13 cellular contexts compared by ENCODE assay signal in the genomic region with DNA sequence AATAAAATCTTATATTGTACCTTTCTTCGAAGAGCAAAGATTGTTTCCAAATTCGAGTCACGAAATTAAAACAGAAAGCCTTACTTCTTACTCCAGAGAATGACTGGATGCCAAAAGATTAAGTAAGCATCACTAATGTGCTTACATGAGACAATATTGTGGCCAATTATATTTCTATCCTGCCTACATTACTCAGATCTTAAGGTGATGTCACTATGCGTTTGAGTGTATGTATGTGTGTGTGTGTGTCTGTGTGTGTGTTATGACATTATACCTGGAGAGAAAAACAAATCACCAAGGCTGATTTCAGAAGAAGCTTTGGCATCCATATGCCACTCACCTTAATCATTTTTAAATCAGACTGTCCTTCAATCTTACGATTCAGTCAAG.
DNase-seq lines count a peak whose midpoint lies in the region; ATAC-seq, FAIRE-seq and TF ChIP-seq lines count a peak whose summit lies in the region.
"Had no signal": no experiment of that assay in that cellular context is flagged by ENCODE, and none has a peak within 500 bp of the region (broad histone marks: within the 10 kb centered on the region; RNA-seq: fewer than 3 reads in every experiment).

No MANE protein-coding gene starts in this region.

- no peak for FAIRE-seq in keratinocyte (lab: Jason Lieb, UNC)

- DNase-seq in NCI-H1417 (lab: John Stamatoyannopoulos, UW), result peak in 2 of 3 experiments; percentile 64 to 69
- DNase-seq in NCI-H1417 treated with DMSO at 0.1 percent for 48 hours (lab: John Stamatoyannopoulos, UW), result no peak
- peak in 7 of 34 experiments; percentile 0 to 15 (median 2) for DNase-seq in T-cell
- peak; percentile 49 for DNase-seq in keratinocyte (ENCODE audit: low read depth, low spot score)
- no peak for DNase-seq in NCI-H345 treated with DMSO at 0.1 percent for 48 hours (lab: John Stamatoyannopoulos, UW; ENCODE audit: unreplicated experiment)
- DNase-seq in Caco-2, result no peak

- POLR2A ChIA-PET in T-cell (lab: Charles Lee), result no interaction called here
- POLR2A ChIA-PET in Caco-2 (lab: Charles Lee), result no interaction called here

- TF ChIP-seq CTCF in keratinocyte (optimal IDR thresholded peaks at IDR 0.05 in 1 of 3, IDR thresholded peaks at IDR 0.05 in 1 of 3, conservative IDR thresholded peaks at IDR 0.05 in 1 of 3; ENCODE audit: extremely low read depth in 1 of 3, insufficient read depth in 2 of 3, low read length in 3 of 3) (no peak), Caco-2 (IDR thresholded peaks at IDR 0.05; ENCODE audit: insufficient read depth in 1 of 2, low read depth in 1 of 2, low read length in 1 of 2, severe bottlenecking in 1 of 2, unreplicated experiment in 1 of 2) (no peak)

- peaks cover 31 to 35% (median 32%) of the 10 kb centered on the region in 3 donors for H3K4me1 Mint-ChIP-seq in T-cell
- H3K4me1 Mint-ChIP-seq in Caco-2 (ENCODE audit: low read depth, unreplicated experiment), result no peaks in the 10 kb centered on the region

- peak overlapping the region; percentile 5 for H3K27ac ChIP-seq in keratinocyte (ENCODE audit: control insufficient read depth, insufficient read depth, low read length)
- H3K27ac ChIP-seq: 22Rv1, SJCRH30, thoracic aorta had no signal

- no TSS peak for BruUV-seq in Caco-2 (replicated peaks; lab: Mats Ljungman, UMichigan)

- no peak overlapping the region for H3K9ac ChIP-seq in keratinocyte (ENCODE audit: control insufficient read depth, extremely low read depth, insufficient read depth, low read length)

- dilution Hi-C loops in keratinocyte (cut with MboI; ENCODE audit: extremely low pct_ligation_motif_present, low sequenced_read_pairs), result no loop called here

- no peaks in the 10 kb centered on the region for H4K20me1 ChIP-seq in keratinocyte (ENCODE audit: control insufficient read depth, extremely low read depth, insufficient read depth, low read length)

- H3K36me3 Mint-ChIP-seq in T-cell (no peaks in the 10 kb centered on the region), Caco-2 (ENCODE audit: insufficient read depth, unreplicated experiment) (no peaks in the 10 kb centered on the region)

- H3K27ac Mint-ChIP-seq in T-cell (peak overlapping the region; percentile 84 to 88), Caco-2 (ENCODE audit: unreplicated experiment) (no peak overlapping the region)
- H3K27ac Mint-ChIP-seq: dendritic cell treated with granulocyte-macrophage colony-stimulating factor and Interleukin-4, amounts not matched to agents 40 ng/mL and 50 ng/mL, for 4 days had no signal

- H3K9me3 ChIP-seq in keratinocyte (ENCODE audit: control insufficient read depth, low read depth, low read length) (no peaks in the 10 kb centered on the region), Caco-2 (no peaks in the 10 kb centered on the region)
- H3K9me3 ChIP-seq: SJCRH30, thoracic aorta had no signal

- peak overlapping the region; percentile 28 for H3K4me2 ChIP-seq in keratinocyte (ENCODE audit: control insufficient read depth, extremely low read depth, insufficient read depth, low read depth, low read length)

- CTCF ChIA-PET in T-cell (lab: Charles Lee) (interaction anchor here in 1 of 2 donors (0.8 kb wide), 1 partner anchor 276 kb away, joined by 3 read pairs; no protein-coding TSS in a partner anchor), Caco-2 (lab: Charles Lee) (no interaction called here)

- H3K4me1 ChIP-seq in keratinocyte (ENCODE audit: control insufficient read depth, extremely low read depth, insufficient read depth, low read length) (peaks cover 13% of the 10 kb centered on the region), Caco-2 (no peaks in the 10 kb centered on the region)

- no peak overlapping the region for H2AFZ ChIP-seq in keratinocyte (ENCODE audit: control insufficient read depth, low read length)

- H3K4me3 ChIP-seq in keratinocyte (ENCODE audit: control insufficient read depth in 2 of 3, extremely low read depth in 1 of 3, insufficient read depth in 2 of 3, low read depth in 1 of 3, low read length in 3 of 3), result no peak overlapping the region
- no peak overlapping the region for H3K4me3 ChIP-seq in Caco-2 (ENCODE audit: low read depth, low read length)
- H3K4me3 ChIP-seq: SJCRH30, thoracic aorta had no signal

- ATAC-seq in HG02759 (IDR thresholded peaks at IDR 0.05; ENCODE audit: unreplicated experiment) (peak; percentile 6), T-cell (replicated peaks in 1 of 4) (peak in 3 of 4 experiments; percentile 20 to 38 (median 22)), GM21723 (IDR thresholded peaks at IDR 0.05; ENCODE audit: unreplicated experiment) (no peak)

- H3K4me3 Mint-ChIP-seq in T-cell, result peak overlapping the region in 1 of 3 donors; percentile 56
- no peak overlapping the region for H3K4me3 Mint-ChIP-seq in Caco-2 (ENCODE audit: unreplicated experiment)
- H3K4me3 Mint-ChIP-seq: dendritic cell treated with granulocyte-macrophage colony-stimulating factor and Interleukin-4, amounts not matched to agents 40 ng/mL and 50 ng/mL, for 4 days; nephron had no signal

- no peaks in the 10 kb centered on the region for H3K79me2 ChIP-seq in keratinocyte (ENCODE audit: control insufficient read depth, insufficient read depth, low read length)

- H3K27me3 ChIP-seq in keratinocyte (ENCODE audit: control insufficient read depth, extremely low read depth, insufficient read depth, low read length) (no peaks in the 10 kb centered on the region), Caco-2 (replicated peaks; ENCODE audit: control insufficient read depth, insufficient read depth, low read length) (no peaks in the 10 kb centered on the region)
- H3K27me3 ChIP-seq: SJCRH30 had no signal

- H3K27me3 Mint-ChIP-seq in T-cell (no peaks in the 10 kb centered on the region), Caco-2 (ENCODE audit: insufficient read depth, unreplicated experiment) (no peaks in the 10 kb centered on the region)
- H3K27me3 Mint-ChIP-seq: dendritic cell treated with granulocyte-macrophage colony-stimulating factor and Interleukin-4, amounts not matched to agents 40 ng/mL and 50 ng/mL, for 4 days had no signal

- intact Hi-C loops in Caco-2 (cut with micrococcal nuclease; ENCODE audit: unreplicated experiment), result no loop called here

- H3K36me3 ChIP-seq in keratinocyte (ENCODE audit: control insufficient read depth in 2 of 2, extremely low read depth in 1 of 2, insufficient read depth in 2 of 2, low read length in 2 of 2) (no peaks in the 10 kb centered on the region), Caco-2 (ENCODE audit: control insufficient read depth, insufficient read depth, low read length) (no peaks in the 10 kb centered on the region)
- H3K36me3 ChIP-seq: SJCRH30, thoracic aorta had no signal

- no peaks in the 10 kb centered on the region for H3K9me1 ChIP-seq in keratinocyte (ENCODE audit: control insufficient read depth, extremely low read depth, insufficient read depth, low read length)

- H3K9me3 Mint-ChIP-seq in T-cell (peaks cover 0 to 9% (median 3%) of the 10 kb centered on the region in 3 donors), Caco-2 (ENCODE audit: unreplicated experiment) (no peaks in the 10 kb centered on the region)
- H3K9me3 Mint-ChIP-seq: dendritic cell treated with granulocyte-macrophage colony-stimulating factor and Interleukin-4, amounts not matched to agents 40 ng/mL and 50 ng/mL, for 4 days had no signal

Comparison
In these comparisons a context has a peak if more than half of its experiments do, and no peak if none do; other contexts are left out.
1. DNase-seq: peak in NCI-H1417 (2 of 3) and keratinocyte (single experiment); none in NCI-H1417 treated with DMSO at 0.1 percent for 48 hours (single experiment), NCI-H345 treated with DMSO at 0.1 percent for 48 hours (single experiment) and Caco-2 (0 of 2).